1 cellular context compared by ENCODE assay signal in genomic region chr17:77819497-77819896, GRCh38.
TF ChIP-seq lines count a peak whose summit lies in the region.

No MANE protein-coding gene starts in this region.

TF ChIP-seq in HEK293, 187 proteins besides CTCF, POLR2A, EP300 and RAD21 (continued from another document):
- TF ChIP-seq ZNF580 (tag by site-specific recombination; IDR thresholded peaks at IDR 0.05): no peak
- 0 out of 2 replicates have a peak, but pooled peaks have one; percentile 24 for TF ChIP-seq ZNF341 (tag by site-specific recombination; IDR thresholded peaks at IDR 0.05; ENCODE audit: low read depth)
- no peak for TF ChIP-seq ZNF654 (tag by site-specific recombination; IDR thresholded peaks at IDR 0.05; ENCODE audit: low read depth)
- no peak for TF ChIP-seq MZF1 (tag by site-specific recombination; IDR thresholded peaks at IDR 0.05; ENCODE audit: borderline replicate concordance)
- no peak for TF ChIP-seq BCL6B (tag by site-specific recombination; IDR thresholded peaks at IDR 0.05)
- TF ChIP-seq ZNF449 (tag by site-specific recombination; IDR thresholded peaks at IDR 0.05): no peak
